Comparison of ENCODE assay signal across 9 cellular contexts in genomic region chr10:68828833-68829232, GRCh38. TPM values are rescaled to one million over a fixed set of nuclear protein-coding genes. Genes with fewer than 3 reads are reported as not detected.
DNase-seq lines count a peak whose midpoint lies in the region; TF ChIP-seq lines count a peak whose summit lies in the region.
"Had no signal": no experiment of that assay in that cellular context is flagged by ENCODE, and none has a peak within 500 bp of the region (broad histone marks: within the 10 kb centered on the region; RNA-seq: fewer than 3 reads in every experiment).

No MANE protein-coding gene starts in this region.

- peaks cover 16% of the 10 kb centered on the region for H3K4me1 Mint-ChIP-seq in activated T-cell treated with anti-CD3 and anti-CD28 coated beads, Interleukin-2, amount 50 U/mL, for 24 hours (ENCODE audit: low read depth)
- H3K4me1 Mint-ChIP-seq in glutamatergic neuron (ENCODE audit: low read depth, unreplicated experiment), result no peaks in the 10 kb centered on the region

- H3K9me3 Mint-ChIP-seq in activated T-cell treated with anti-CD3 and anti-CD28 coated beads, Interleukin-2, amount 50 U/mL, for 24 hours, result no peaks in the 10 kb centered on the region
- H3K9me3 Mint-ChIP-seq in glutamatergic neuron (ENCODE audit: unreplicated experiment), result peaks cover 1% of the 10 kb centered on the region

- H3K36me3 Mint-ChIP-seq in activated T-cell treated with anti-CD3 and anti-CD28 coated beads, Interleukin-2, amount 50 U/mL, for 24 hours (ENCODE audit: low read depth), result no peaks in the 10 kb centered on the region
- no peaks in the 10 kb centered on the region for H3K36me3 Mint-ChIP-seq in glutamatergic neuron (ENCODE audit: unreplicated experiment)

- peak overlapping the region; percentile 60 for H3K4me3 Mint-ChIP-seq in activated T-cell treated with anti-CD3 and anti-CD28 coated beads, Interleukin-2, amount 50 U/mL, for 24 hours
- H3K4me3 Mint-ChIP-seq in glutamatergic neuron (ENCODE audit: unreplicated experiment), result peak overlapping the region; percentile 52

- H3K27me3 Mint-ChIP-seq in activated T-cell treated with anti-CD3 and anti-CD28 coated beads, Interleukin-2, amount 50 U/mL, for 24 hours, result peaks cover 3% of the 10 kb centered on the region
- peaks cover 10% of the 10 kb centered on the region for H3K27me3 Mint-ChIP-seq in glutamatergic neuron (ENCODE audit: unreplicated experiment)

- 88 to 92% (median 91%) methylated on average over 10 of the region's 10 CpGs for WGBS in stomach, 5 donors

- H3K36me3 ChIP-seq in NT2/D1 (ENCODE audit: insufficient read depth, insufficient read length, low read length) (no peaks in the 10 kb centered on the region), stomach (no peaks in the 10 kb centered on the region), uterus (no peaks in the 10 kb centered on the region)
- H3K36me3 ChIP-seq: upper lobe of right lung had no signal

- TF ChIP-seq EP300 in stomach (IDR thresholded peaks at IDR 0.05), result no peak

- DNase-seq in activated T-cell treated with anti-CD3 and anti-CD28 coated beads, Interleukin-2, amount 50 U/mL, for 24 hours, result no peak
- no peak for DNase-seq in activated T-cell treated with anti-CD3 and anti-CD28 coated beads for 4 hours
- no peak for DNase-seq in NT2/D1 (ENCODE audit: low read depth, low spot score)
- no peak for DNase-seq in glutamatergic neuron
- DNase-seq in stomach, result no peak
- no peak for DNase-seq in activated effector memory CD4-positive, alpha-beta T cell treated with Interleukin-2 at 50 U/mL for 16 hours
- DNase-seq in uterus, result no peak
- no peak for DNase-seq in NCI-H2227 treated with DMSO at 0.1 percent for 48 hours (lab: John Stamatoyannopoulos, UW)
- DNase-seq: upper lobe of right lung had no signal

- TF ChIP-seq CTCF in glutamatergic neuron (IDR thresholded peaks at IDR 0.05; ENCODE audit: partially characterized antibody, unreplicated experiment) (no peak), stomach (IDR thresholded peaks at IDR 0.05) (no peak), uterus (IDR thresholded peaks at IDR 0.05) (no peak)

- peaks cover 6% of the 10 kb centered on the region for H3K27me3 ChIP-seq in NT2/D1 (ENCODE audit: insufficient read depth, insufficient read length)
- H3K27me3 ChIP-seq in stomach, result peaks cover 0 to 11% (median 0%) of the 10 kb centered on the region in 3 donors
- H3K27me3 ChIP-seq in uterus, result no peaks in the 10 kb centered on the region
- H3K27me3 ChIP-seq: upper lobe of right lung had no signal

- no peak overlapping the region for H3K27ac ChIP-seq in stomach
- H3K27ac ChIP-seq in uterus, result no peak overlapping the region
- H3K27ac ChIP-seq: upper lobe of right lung had no signal

- peak overlapping the region; percentile 71 for H3K9ac ChIP-seq in NT2/D1 (ENCODE audit: insufficient read length, low read depth)

- no peak overlapping the region for H3K27ac Mint-ChIP-seq in activated T-cell treated with anti-CD3 and anti-CD28 coated beads, Interleukin-2, amount 50 U/mL, for 24 hours
- H3K27ac Mint-ChIP-seq in glutamatergic neuron (ENCODE audit: unreplicated experiment), result no peak overlapping the region

- TF ChIP-seq POLR2A in stomach (IDR thresholded peaks at IDR 0.05), result no peak
- no peak for TF ChIP-seq POLR2A in uterus (IDR thresholded peaks at IDR 0.05)

- intact Hi-C loops in stomach (cut with DNase I; ENCODE audit: low total_unique reads), result no loop called here
- intact Hi-C loops in uterus (cut with DNase I; ENCODE audit: low total_unique reads), result no loop called here

- H3K4me3 ChIP-seq in NT2/D1 (ENCODE audit: insufficient read length, low read depth), result peak overlapping the region; percentile 31
- peak overlapping the region in 3 of 4 donors; percentile 56 to 59 (median 56) for H3K4me3 ChIP-seq in stomach
- H3K4me3 ChIP-seq in uterus, result no peak overlapping the region

- H3K9me3 ChIP-seq in NT2/D1 (ENCODE audit: insufficient read depth, low read length) (no peaks in the 10 kb centered on the region), stomach (no peaks in the 10 kb centered on the region), uterus (no peaks in the 10 kb centered on the region)
- H3K9me3 ChIP-seq: upper lobe of right lung had no signal

- H3K4me1 ChIP-seq in NT2/D1 (ENCODE audit: insufficient read depth, insufficient read length) (peaks cover 7% of the 10 kb centered on the region), stomach (peaks cover 6 to 22% (median 15%) of the 10 kb centered on the region in 4 donors), uterus (peaks cover 0 to 4% of the 10 kb centered on the region in 2 donors)

RNA-seq across cellular contexts. Expression of gene STOX1, which starts 1.5 kb away (rescaled TPM):
- total RNA-seq in glutamatergic neuron (ENCODE audit: unreplicated experiment) (0.47 TPM), stomach (10 to 100 TPM in 1 of 5 donors, 1 to 10 TPM in 4; 1.2 to 13.8 (median 8.3) TPM), uterus (1 to 10 TPM in 2 of 4 donors, under 1 TPM in 1, not detected in 1; 0.51 to 7.7 (median 4.2) TPM)
- 1 to 10 TPM; 1.8 to 3.8 (median 2.6) TPM for polyA plus RNA-seq in stomach

Comparison
In these comparisons a context has a peak if more than half of its experiments do, and no peak if none do; other contexts are left out.
1. H3K4me3 ChIP-seq: peak in NT2/D1 (single experiment) and stomach (3 of 4); none in uterus (0 of 2).